ENCODE assay signal across 11 cellular contexts in the genomic region with DNA sequence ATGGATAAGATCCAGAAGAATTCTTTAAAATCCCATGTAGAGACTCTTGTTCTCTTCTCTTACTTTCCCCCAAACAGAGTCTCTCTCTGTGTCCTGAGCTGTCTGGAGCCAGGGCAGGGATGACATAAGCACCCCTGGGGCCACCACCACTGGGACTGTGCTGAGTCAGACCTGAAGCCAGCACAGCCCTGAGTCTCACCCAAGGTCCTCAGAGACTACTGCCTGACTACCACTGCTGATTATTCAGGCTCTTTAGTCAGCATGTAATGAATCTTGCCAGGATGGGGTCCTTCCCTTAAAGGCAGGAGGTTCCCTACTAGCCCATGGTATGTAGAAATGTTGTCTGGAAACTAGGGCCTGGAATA. TPM values are rescaled to one million over a fixed set of nuclear protein-coding genes. Genes with fewer than 3 reads are reported as not detected.
DNase-seq lines count a peak whose midpoint lies in the region; ATAC-seq and TF ChIP-seq lines count a peak whose summit lies in the region.
"Had no signal": no experiment of that assay in that cellular context is flagged by ENCODE, and none has a peak within 500 bp of the region (broad histone marks: within the 10 kb centered on the region; RNA-seq: fewer than 3 reads in every experiment).

No MANE protein-coding gene starts in this region.

- intact Hi-C loops in vagina (cut with DNase I), result no loop called here

- H3K27ac ChIP-seq in RWPE2 (ENCODE audit: poor library complexity, severe bottlenecking) (no peak overlapping the region), vagina (no peak overlapping the region)
- H3K27ac ChIP-seq: A549, neutrophil had no signal

- no peak overlapping the region for H3K27ac Mint-ChIP-seq in stimulated activated effector memory CD8-positive, alpha-beta T cell treated with anti-CD3 and anti-CD28 coated beads, Interleukin-12 subunit alpha, Interleukin-12 subunit beta, amount 100 ng/mL, for 72 hours

- TF ChIP-seq CTCF in RWPE2 (IDR thresholded peaks at IDR 0.05; ENCODE audit: poor library complexity, severe bottlenecking) (no peak), vagina (IDR thresholded peaks at IDR 0.05) (no peak)

- ATAC-seq in HG02870 (IDR thresholded peaks at IDR 0.05; ENCODE audit: unreplicated experiment) (peak; percentile 84), RWPE2 (ENCODE audit: low read depth) (peak; percentile 53)
- peak; percentile 80 for ATAC-seq in stimulated activated effector memory CD8-positive, alpha-beta T cell treated with anti-CD3 and anti-CD28 coated beads, Interleukin-12 subunit alpha, Interleukin-12 subunit beta, amount 100 ng/mL, for 72 hours
- ATAC-seq: A549 had no signal

- H3K27me3 ChIP-seq in RWPE2 (ENCODE audit: insufficient read depth, poor library complexity, severe bottlenecking) (no peaks in the 10 kb centered on the region), vagina (no peaks in the 10 kb centered on the region)

- H3K9me3 Mint-ChIP-seq in stimulated activated effector memory CD8-positive, alpha-beta T cell treated with anti-CD3 and anti-CD28 coated beads, Interleukin-12 subunit alpha, Interleukin-12 subunit beta, amount 100 ng/mL, for 72 hours, result peaks cover 6% of the 10 kb centered on the region

- H3K4me1 Mint-ChIP-seq in stimulated activated effector memory CD8-positive, alpha-beta T cell treated with anti-CD3 and anti-CD28 coated beads, Interleukin-12 subunit alpha, Interleukin-12 subunit beta, amount 100 ng/mL, for 72 hours, result no peaks in the 10 kb centered on the region

- H3K9me3 ChIP-seq in RWPE2 (ENCODE audit: severe bottlenecking) (peaks cover 4% of the 10 kb centered on the region), vagina (no peaks in the 10 kb centered on the region)
- H3K9me3 ChIP-seq: neutrophil had no signal

- no peaks in the 10 kb centered on the region for H3K4me1 ChIP-seq in RWPE2 (ENCODE audit: insufficient read depth, poor library complexity, severe bottlenecking)
- no peaks in the 10 kb centered on the region for H3K4me1 ChIP-seq in vagina
- H3K4me1 ChIP-seq: A549 had no signal

- TF ChIP-seq POLR2A in vagina (IDR thresholded peaks at IDR 0.05), result no peak

- H3K36me3 ChIP-seq in RWPE2 (ENCODE audit: low read depth), result no peaks in the 10 kb centered on the region
- no peaks in the 10 kb centered on the region for H3K36me3 ChIP-seq in vagina
- H3K36me3 ChIP-seq: neutrophil had no signal

- no peak overlapping the region for H3K4me3 ChIP-seq in RWPE2 (ENCODE audit: severe bottlenecking)
- no peak overlapping the region for H3K4me3 ChIP-seq in vagina
- H3K4me3 ChIP-seq: A549 had no signal

- H3K36me3 Mint-ChIP-seq in stimulated activated effector memory CD8-positive, alpha-beta T cell treated with anti-CD3 and anti-CD28 coated beads, Interleukin-12 subunit alpha, Interleukin-12 subunit beta, amount 100 ng/mL, for 72 hours, result no peaks in the 10 kb centered on the region

- DNase-seq in activated CD4-positive, alpha-beta T cell treated with anti-CD3 and anti-CD28 coated beads for 48 hours, result peak; percentile 13
- DNase-seq in activated CD4-positive, alpha-beta T cell treated with anti-CD3 and anti-CD28 coated beads, Interleukin-2, amount 50 U/mL, for 4 hours, result no peak
- DNase-seq in RWPE2 (ENCODE audit: low spot score) (no peak), vagina (ENCODE audit: extremely low spot score in 2 of 2) (no peak), NCI-H2171 (lab: John Stamatoyannopoulos, UW) (no peak)
- no peak for DNase-seq in stimulated activated effector memory CD8-positive, alpha-beta T cell treated with anti-CD3 and anti-CD28 coated beads, Interleukin-12 subunit alpha, Interleukin-12 subunit beta, amount 100 ng/mL, for 72 hours (ENCODE audit: low spot score in 2 of 2)
- no peak for DNase-seq in stimulated activated CD4-positive, alpha-beta T cell treated with anti-CD3 and anti-CD28 coated beads, Interleukin-12 subunit alpha, Interleukin-12 subunit beta, amount 100 ng/mL, for 4 hours
- DNase-seq: activated T-cell treated with anti-CD3 and anti-CD28 coated beads, Interleukin-2, amount 50 U/mL, for 1 hour had no signal

- no peak overlapping the region for H3K4me3 Mint-ChIP-seq in stimulated activated effector memory CD8-positive, alpha-beta T cell treated with anti-CD3 and anti-CD28 coated beads, Interleukin-12 subunit alpha, Interleukin-12 subunit beta, amount 100 ng/mL, for 72 hours

RNA-seq across cellular contexts. Expression of a gene that starts 34.9 kb away (rescaled TPM):
- 92.1 TPM for total RNA-seq in vagina
